18 cellular contexts compared by ENCODE assay signal in genomic region chr12:105386431-105386830, GRCh38. TPM values are rescaled to one million over a fixed set of nuclear protein-coding genes. Genes with fewer than 3 reads are reported as not detected.
DNase-seq lines count a peak whose midpoint lies in the region; ATAC-seq and TF ChIP-seq lines count a peak whose summit lies in the region.
"Had no signal": no experiment of that assay in that cellular context is flagged by ENCODE, and none has a peak within 500 bp of the region (broad histone marks: within the 10 kb centered on the region; RNA-seq: fewer than 3 reads in every experiment).

No MANE protein-coding gene starts in this region.

- H3K4me1 Mint-ChIP-seq in T-helper 17 cell (peaks cover 6% of the 10 kb centered on the region), neural crest cell (no peaks in the 10 kb centered on the region)
- H3K4me1 Mint-ChIP-seq: GM23338, H9 had no signal

- no peaks in the 10 kb centered on the region for H3K9me3 Mint-ChIP-seq in neural crest cell
- H3K9me3 Mint-ChIP-seq: CD4-positive, alpha-beta T cell; CD8-positive, alpha-beta memory T cell; GM23338; H9 had no signal

- H3K4me2 ChIP-seq in BLaER1 treated with 17β-estradiol and CSF1 and Interleukin-3, amounts not matched to agents 10 nM and 100 nM = peak overlapping the region in 7 of 11 experiments; percentile 5 to 34 (median 27); a peak in 3 of 22 replicates
- H3K4me2 ChIP-seq: BLaER1, GM23338 had no signal

- H3K27ac ChIP-seq in BLaER1 treated with 17β-estradiol and CSF1 and Interleukin-3, amounts not matched to agents 10 nM and 100 nM = no peak overlapping the region
- H3K27ac ChIP-seq: BLaER1 had no signal

- H3K4me1 ChIP-seq in BLaER1 treated with 17β-estradiol and CSF1 and Interleukin-3, amounts not matched to agents 10 nM and 100 nM = peaks cover under 1 to 22% (median 9%) of the 10 kb centered on the region in 10 experiments; a peak in 13 of 20 replicates

- DNase-seq in T-helper 17 cell (no peak), neural crest cell (ENCODE audit: low read depth, low spot score) (no peak), AG08395 (ENCODE audit: low spot score) (no peak), SKM-1 (lab: John Stamatoyannopoulos, UW; ENCODE audit: unreplicated experiment) (no peak), NCI-H2171 treated with DMSO at 0.1 percent for 48 hours (lab: John Stamatoyannopoulos, UW) (no peak)
- DNase-seq: CD4-positive, alpha-beta T cell; CD8-positive, alpha-beta memory T cell; DMS 273 treated with DMSO at 0.1 percent for 48 hours; DMS79; EL; GDM1 had no signal

- no peaks in the 10 kb centered on the region for H3K27me3 ChIP-seq in BLaER1 treated with 17β-estradiol and CSF1 and Interleukin-3, amounts not matched to agents 10 nM and 100 nM
- H3K27me3 ChIP-seq: BLaER1 had no signal

- H3K27me3 Mint-ChIP-seq in T-helper 17 cell (peaks cover 6% of the 10 kb centered on the region), neural crest cell (ENCODE audit: low read depth) (no peaks in the 10 kb centered on the region)
- H3K27me3 Mint-ChIP-seq: CD4-positive, alpha-beta T cell; CD8-positive, alpha-beta memory T cell had no signal

- H3K9me3 ChIP-seq in BLaER1 treated with 17β-estradiol and CSF1 and Interleukin-3, amounts not matched to agents 10 nM and 100 nM (replicated peaks in 1 of 11) = no peaks in the 10 kb centered on the region
- H3K9me3 ChIP-seq in T-helper 17 cell (ENCODE audit: control insufficient read depth, low read length, poor library complexity, severe bottlenecking) = no peaks in the 10 kb centered on the region
- H3K9me3 ChIP-seq: BLaER1 had no signal

- H3K36me3 Mint-ChIP-seq in T-helper 17 cell (ENCODE audit: low read depth) (peaks cover 1% of the 10 kb centered on the region), neural crest cell (ENCODE audit: low read depth) (no peaks in the 10 kb centered on the region)
- H3K36me3 Mint-ChIP-seq: CD14-positive monocyte; CD8-positive, alpha-beta memory T cell had no signal

- H3K4me3 Mint-ChIP-seq in T-helper 17 cell (no peak overlapping the region), neural crest cell (no peak overlapping the region)
- H3K4me3 Mint-ChIP-seq: CD14-positive monocyte; CD4-positive, alpha-beta T cell; CD8-positive, alpha-beta memory T cell; GM23338; H9 had no signal

- ATAC-seq in T-helper 17 cell = no peak
- ATAC-seq: GM12878, GM23338, HCT116 had no signal

- TF ChIP-seq CTCF in neural crest cell (conservative IDR thresholded peaks at IDR 0.05) = no peak

- peak overlapping the region; percentile 81 for H3K27ac Mint-ChIP-seq in T-helper 17 cell
- H3K27ac Mint-ChIP-seq in neural crest cell (ENCODE audit: unreplicated experiment) = peak overlapping the region; percentile 73
- H3K27ac Mint-ChIP-seq: CD14-positive monocyte; CD4-positive, alpha-beta T cell; GM23338 had no signal

- no peak overlapping the region for H3K9ac ChIP-seq in BLaER1 treated with 17β-estradiol and CSF1 and Interleukin-3, amounts not matched to agents 10 nM and 100 nM
- H3K9ac ChIP-seq: BLaER1 had no signal

- H4K20me1 ChIP-seq in BLaER1 treated with 17β-estradiol and CSF1 and Interleukin-3, amounts not matched to agents 10 nM and 100 nM = no peaks in the 10 kb centered on the region
- H4K20me1 ChIP-seq: BLaER1 had no signal

- no peaks in the 10 kb centered on the region for H3K36me3 ChIP-seq in BLaER1 treated with 17β-estradiol and CSF1 and Interleukin-3, amounts not matched to agents 10 nM and 100 nM
- H3K36me3 ChIP-seq: BLaER1 had no signal

- no peak overlapping the region for H3K4me3 ChIP-seq in BLaER1 treated with 17β-estradiol and CSF1 and Interleukin-3, amounts not matched to agents 10 nM and 100 nM
- H3K4me3 ChIP-seq: BLaER1, GM12878, GM23338 had no signal

RNA-seq across cellular contexts. Expression of gene C12orf75, which starts 55.9 kb away (rescaled TPM):
- total RNA-seq in T-helper 17 cell (10 to 100 TPM; 33.2 to 41.3 TPM), neural crest cell (34.6 and 40.4 TPM in 2 replicates)
